20 cellular contexts compared by ENCODE assay signal in genomic region chr10:70055550-70055949, GRCh38. TPM values are rescaled to one million over a fixed set of nuclear protein-coding genes. Genes with fewer than 3 reads are reported as not detected.
DNase-seq lines count a peak whose midpoint lies in the region; ATAC-seq and TF ChIP-seq lines count a peak whose summit lies in the region.
"Had no signal": no experiment of that assay in that cellular context is flagged by ENCODE, and none has a peak within 500 bp of the region (broad histone marks: within the 10 kb centered on the region; RNA-seq: fewer than 3 reads in every experiment).

No MANE protein-coding gene starts in this region.

- H3K9me3 Mint-ChIP-seq in neural crest cell: no peaks in the 10 kb centered on the region
- H3K9me3 Mint-ChIP-seq: naive B cell had no signal

- peaks cover 13% of the 10 kb centered on the region for H3K27me3 Mint-ChIP-seq in neural crest cell (ENCODE audit: low read depth)

- peaks cover 16% of the 10 kb centered on the region for H3K27me3 ChIP-seq in PC-3 (ENCODE audit: low read length)
- H3K27me3 ChIP-seq: sigmoid colon had no signal

- no peaks in the 10 kb centered on the region for H3K36me3 Mint-ChIP-seq in neural crest cell (ENCODE audit: low read depth)
- H3K36me3 Mint-ChIP-seq: activated naive CD8-positive, alpha-beta T cell; naive B cell had no signal

- no peak for TF ChIP-seq CTCF in PC-3 (conservative IDR thresholded peaks at IDR 0.05; ENCODE audit: low read depth, low read length)
- no peak for TF ChIP-seq CTCF in epithelial cell of esophagus (IDR thresholded peaks at IDR 0.05; ENCODE audit: insufficient read depth, low read depth, low read length, missing control alignments)
- no peak for TF ChIP-seq CTCF in neural crest cell (conservative IDR thresholded peaks at IDR 0.05)

- H3K4me1 Mint-ChIP-seq in neural crest cell: peaks cover 47% of the 10 kb centered on the region

- DNase-seq in EH (ENCODE audit: low read depth) (peak; percentile 39), PC-3 (peak; percentile 97), epithelial cell of esophagus (ENCODE audit: low read depth) (peak; percentile 64), neural crest cell (ENCODE audit: low read depth, low spot score) (no peak), SIG-M5 treated with dmso at 0.1 percent for 504 hours (lab: John Stamatoyannopoulos, UW; ENCODE audit: unreplicated experiment) (no peak)
- DNase-seq: activated CD4-positive, alpha-beta T cell treated with anti-CD3 and anti-CD28 coated beads, Interleukin-2, amount 50 U/mL, for 1 hour; DMS153; effector memory CD4-positive, alpha-beta T cell; kidney glomerular epithelial cell; naive B cell; NCI-H2081 treated with DMSO at 0.1 percent for 48 hours; sigmoid colon; substantia nigra; WERI-Rb-1 had no signal

- no peaks in the 10 kb centered on the region for H4K20me1 ChIP-seq in PC-3 (ENCODE audit: low read length)

- H3K27ac ChIP-seq in PC-3 (ENCODE audit: low read length): no peak overlapping the region
- H3K27ac ChIP-seq: sigmoid colon, WERI-Rb-1 had no signal

- H3K9me3 ChIP-seq in PC-3 (ENCODE audit: low read length): no peaks in the 10 kb centered on the region
- H3K9me3 ChIP-seq: HAP-1, sigmoid colon had no signal

- no peaks in the 10 kb centered on the region; the same call in 1 of the 2 replicates for H3K36me3 ChIP-seq in PC-3 (ENCODE audit: low read depth, low read length)
- H3K36me3 ChIP-seq: HAP-1, sigmoid colon had no signal

- intact Hi-C loops in PC-3 (cut with micrococcal nuclease): no loop called here

- no peak overlapping the region for H3K4me3 ChIP-seq in PC-3 (ENCODE audit: low read length)
- no peak overlapping the region for H3K4me3 ChIP-seq in epithelial cell of esophagus (ENCODE audit: low read length)
- H3K4me3 ChIP-seq: HAP-1, sigmoid colon had no signal

- no peaks in the 10 kb centered on the region for H3K9me2 ChIP-seq in PC-3 (replicated peaks; ENCODE audit: low read length)

- peaks cover 49% of the 10 kb centered on the region for H3K79me2 ChIP-seq in PC-3 (ENCODE audit: low read length)

- peak overlapping the region; percentile 91 for H3K4me3 Mint-ChIP-seq in neural crest cell
- H3K4me3 Mint-ChIP-seq: naive B cell had no signal

- BruUV-seq in PC-3 (replicated peaks; lab: Mats Ljungman, UMichigan): no TSS peak

- no peak overlapping the region for H2AFZ ChIP-seq in PC-3 (ENCODE audit: low read length)

- POLR2A ChIA-PET in PC-3 (lab: Charles Lee; ENCODE audit: unreplicated experiment): interaction anchor here (0.6 kb wide), 1 partner anchor 833 kb away, joined by 14 read pairs; no protein-coding TSS in a partner anchor

- H3K27ac Mint-ChIP-seq in neural crest cell (ENCODE audit: unreplicated experiment): no peak overlapping the region
- H3K27ac Mint-ChIP-seq: activated naive CD8-positive, alpha-beta T cell; naive B cell had no signal

- H3K4me1 ChIP-seq in PC-3 (ENCODE audit: insufficient read depth, low read length): peaks cover 32% of the 10 kb centered on the region

- CTCF ChIA-PET in PC-3 (lab: Charles Lee): interaction anchor here (0.5 to 2.1 kb wide), 5 partner anchors 10 to 359 kb away, joined by 3 to 7 read pairs (median 4); partner anchors contain the start of gene TYSND1

- H3K4me2 ChIP-seq in PC-3 (ENCODE audit: low read length): peak overlapping the region; percentile 88

- H3K9ac ChIP-seq in PC-3 (ENCODE audit: low read length): no peak overlapping the region

- peak; percentile 48 for ATAC-seq in PC-3
- ATAC-seq in HG03460 (IDR thresholded peaks at IDR 0.05; ENCODE audit: unreplicated experiment): no peak
- ATAC-seq in HG02970 (IDR thresholded peaks at IDR 0.05; ENCODE audit: low FRiP score, unreplicated experiment): no peak
- no peak for ATAC-seq in GM18861 (IDR thresholded peaks at IDR 0.05; ENCODE audit: unreplicated experiment)
- ATAC-seq: Panc1 had no signal

- H3F3A ChIP-seq in PC-3 (ENCODE audit: low read length, unreplicated experiment): peaks cover 4% of the 10 kb centered on the region

RNA-seq across cellular contexts. Expression of gene MACROH2A2, which starts 2.9 kb away (rescaled TPM):
- total RNA-seq in PC-3 (2014; rRNA removed) (86.7 and 103 TPM in 2 replicates), neural crest cell (149 and 155 TPM in 2 replicates)

Comparison
In these comparisons a context has a peak if more than half of its experiments do, and no peak if none do; other contexts are left out.
1. DNase-seq: peak in EH (single experiment), PC-3 (single experiment) and epithelial cell of esophagus (single experiment); none in neural crest cell (single experiment) and SIG-M5 treated with dmso at 0.1 percent for 504 hours (single experiment).